ENCODE assay signal across 17 cellular contexts in the genomic region with DNA sequence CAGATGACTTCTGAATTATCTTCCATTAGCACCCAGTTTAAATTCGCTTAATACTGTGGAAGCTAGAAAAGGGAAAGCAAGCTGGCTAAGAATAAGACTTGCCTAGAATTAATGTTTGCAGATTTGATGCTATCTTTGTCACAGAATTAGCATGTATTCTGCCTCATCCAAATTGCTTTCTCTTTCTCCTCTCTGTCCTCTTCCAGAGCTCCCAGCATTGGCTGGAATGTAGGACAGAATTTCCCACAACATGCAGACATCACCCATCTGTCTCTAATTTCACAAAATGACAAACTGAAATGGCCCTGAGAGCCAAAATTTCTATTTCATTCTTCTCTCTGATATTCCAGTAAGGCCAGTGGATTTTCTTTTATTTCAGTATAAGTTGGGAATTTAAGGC.
"Had no signal": no experiment of that assay in that cellular context is flagged by ENCODE, and none has a peak within 500 bp of the region (broad histone marks: within the 10 kb centered on the region; RNA-seq: fewer than 3 reads in every experiment).

No MANE protein-coding gene starts in this region.

- H3K36me3 ChIP-seq: colonic mucosa, left lung, thyroid gland, uterus had no signal

- DNase-seq: activated CD4-positive, alpha-beta T cell treated with anti-CD3 and anti-CD28 coated beads, Interleukin-2, amount 10 ng/mL, durations not matched to agents 24 days and 14 days; activated CD4-positive, CD25-positive, alpha-beta regulatory T cell; activated CD8-positive, alpha-beta T cell treated with anti-CD3 and anti-CD28 coated beads for 36 hours; activated naive CD4-positive, alpha-beta T cell treated with Interleukin-2 at 50 U/mL for 16 hours; activated naive CD8-positive, alpha-beta T cell treated with anti-CD3 and anti-CD28 coated beads, Interleukin-2, amount 10 ng/mL, durations not matched to agents 7 days and 5 days; activated T-cell treated with anti-CD3 and anti-CD28 coated beads, Interleukin-2, amount 50 U/mL, for 24 hours; central memory CD4-positive, alpha-beta T cell; colonic mucosa; kidney; left lung; natural killer cell; stimulated activated naive B cell treated with anti-CD40 and anti-IgM and Interleukin-4, amounts not matched to agents 10 μg/mL and 1 μg/mL and 100 μg/mL, for 72 hours; T-helper 1 cell; T-helper 9 cell; thyroid gland; uterus had no signal

- H3K27ac ChIP-seq: colonic mucosa, left lung, parathyroid adenoma had no signal

- H3K27me3 ChIP-seq: colonic mucosa, left lung, thyroid gland, uterus had no signal

- ATAC-seq: activated CD8-positive, alpha-beta T cell treated with anti-CD3 and anti-CD28 coated beads for 36 hours; left lung; natural killer cell; stimulated activated naive B cell treated with anti-CD40 and anti-IgM and Interleukin-4, amounts not matched to agents 10 μg/mL and 1 μg/mL and 100 μg/mL, for 72 hours had no signal

- H3K9me3 ChIP-seq: colonic mucosa, left lung, thyroid gland, uterus had no signal

- H3K4me1 ChIP-seq: colonic mucosa, left lung, parathyroid adenoma, thyroid gland, uterus had no signal

- H3K9ac ChIP-seq: parathyroid adenoma had no signal

- H3K4me3 ChIP-seq: colonic mucosa, left lung, thyroid gland, uterus had no signal
